In genomic region chr6:117138407-117138806, GRCh38 we compare ENCODE assay signal across 21 cellular contexts.
"Had no signal": no experiment of that assay in that cellular context is flagged by ENCODE, and none has a peak within 500 bp of the region (broad histone marks: within the 10 kb centered on the region; RNA-seq: fewer than 3 reads in every experiment).

No MANE protein-coding gene starts in this region.

- ATAC-seq: left lobe of liver; naive thymus-derived CD8-positive, alpha-beta T cell; stimulated activated memory B cell treated with anti-CD40 and anti-IgM and Interleukin-4, amounts not matched to agents 10 μg/mL and 1 μg/mL and 100 μg/mL, for 72 hours; stimulated activated naive CD8-positive, alpha-beta T cell treated with anti-CD3 and anti-CD28 coated beads, Interleukin-15, amount 100 ng/mL, for 72 hours had no signal

- H3K4me1 ChIP-seq: pancreas, prostate gland, tibial nerve, uterus had no signal

- H3K4me2 ChIP-seq: smooth muscle cell had no signal

- H3K9me3 ChIP-seq: mucosa of descending colon, pancreas, prostate gland, tibial nerve, uterus had no signal

- H3K4me3 ChIP-seq: lung, mucosa of descending colon, pancreas, prostate gland, smooth muscle cell, tibial nerve, uterus had no signal

- H3K36me3 ChIP-seq: pancreas, prostate gland, tibial nerve, uterus had no signal

- H3K27me3 ChIP-seq: pancreas, tibial nerve, uterus had no signal

- H3K27ac ChIP-seq: pancreas, prostate gland, tibial nerve, uterus had no signal

- DNase-seq: kidney glomerular epithelial cell; left cardiac atrium; midbrain; naive thymus-derived CD8-positive, alpha-beta T cell; nucleus accumbens; posterior cingulate gyrus; stimulated activated CD4-positive, alpha-beta T cell treated with anti-CD3 and anti-CD28 coated beads, Interleukin-1b, Interleukin-23, amount 100 ng/mL, for 48 hours; stimulated activated CD4-positive, alpha-beta T cell treated with anti-CD3 and anti-CD28 coated beads, Interleukin-2, amount 100 ng/mL, for 48 hours; stimulated activated CD4-positive, alpha-beta T cell treated with anti-CD3 and anti-CD28 coated beads, Interleukin-4, amount 100 ng/mL, for 4 hours; stimulated activated CD8-positive, alpha-beta memory T cell treated with anti-CD3 and anti-CD28 coated beads, Interleukin-4, amount 100 ng/mL, for 48 hours; stimulated activated naive CD4-positive, alpha-beta T cell treated with Interleukin-2 at 50 U/mL for 16 hours; stimulated activated naive CD8-positive, alpha-beta T cell treated with anti-CD3 and anti-CD28 coated beads, Interleukin-15, amount 100 ng/mL, for 72 hours; uterus had no signal
